ENCODE assay signal across 14 cellular contexts in the genomic region with DNA sequence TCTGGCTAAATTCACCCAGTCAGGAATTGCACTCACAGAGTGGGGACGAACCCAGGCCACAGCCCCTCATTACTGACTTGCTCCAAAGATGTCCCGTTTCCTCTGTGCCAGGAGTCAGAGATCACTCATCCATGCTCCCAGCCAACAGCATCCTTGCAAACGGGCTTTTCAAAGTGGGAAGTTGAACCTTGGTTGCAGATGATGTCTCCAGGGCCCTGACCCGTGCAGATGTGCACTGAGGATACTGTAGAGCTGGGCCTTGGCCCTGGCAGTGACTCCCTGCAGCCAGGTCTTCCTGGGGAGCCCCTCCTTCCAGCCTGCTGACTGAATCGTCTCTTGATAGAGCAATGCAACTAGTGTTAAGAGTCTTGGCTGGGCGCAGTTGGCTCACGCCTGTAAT. TPM values are rescaled to one million over a fixed set of nuclear protein-coding genes. Genes with fewer than 3 reads are reported as not detected.
DNase-seq lines count a peak whose midpoint lies in the region; ATAC-seq and TF ChIP-seq lines count a peak whose summit lies in the region.
"Had no signal": no experiment of that assay in that cellular context is flagged by ENCODE, and none has a peak within 500 bp of the region (broad histone marks: within the 10 kb centered on the region; RNA-seq: fewer than 3 reads in every experiment).

No MANE protein-coding gene starts in this region.

- TF ChIP-seq EP300 in stomach (IDR thresholded peaks at IDR 0.05), result no peak

- no peaks in the 10 kb centered on the region for H3K9me3 ChIP-seq in endodermal cell (ENCODE audit: control insufficient read depth, low read length)
- H3K9me3 ChIP-seq in stomach, result no peaks in the 10 kb centered on the region
- H3K9me3 ChIP-seq: right lobe of liver, thyroid gland had no signal

- peaks cover 8% of the 10 kb centered on the region for H3K27me3 Mint-ChIP-seq in activated CD4-positive, alpha-beta T cell treated with anti-CD3 and anti-CD28 coated beads, Interleukin-2, amount 10 ng/mL, durations not matched to agents 24 days and 14 days
- H3K27me3 Mint-ChIP-seq in activated CD4-positive, alpha-beta memory T cell treated with anti-CD3 and anti-CD28 coated beads, Interleukin-2, amount 10 ng/mL, durations not matched to agents 7 days and 5 days, result peaks cover 19% of the 10 kb centered on the region
- H3K27me3 Mint-ChIP-seq in endodermal cell (ENCODE audit: insufficient read depth), result no peaks in the 10 kb centered on the region

- H3K4me1 ChIP-seq in endodermal cell (ENCODE audit: control insufficient read depth, insufficient read depth, low read length) (no peaks in the 10 kb centered on the region), stomach (peaks cover under 1 to 32% (median 18%) of the 10 kb centered on the region in 4 donors)
- H3K4me1 ChIP-seq: right lobe of liver had no signal

- H3K27ac ChIP-seq in endodermal cell (ENCODE audit: low read depth, low read length), result no peak overlapping the region
- no peak overlapping the region for H3K27ac ChIP-seq in stomach
- H3K27ac ChIP-seq: foreskin keratinocyte, right lobe of liver, thyroid gland had no signal

- CTCF ChIA-PET in activated CD4-positive, alpha-beta memory T cell treated with anti-CD3 and anti-CD28 coated beads, Interleukin-2, amount 10 ng/mL, durations not matched to agents 7 days and 5 days (lab: Charles Lee), result interaction anchor here (0.6 to 2.2 kb wide), 2 partner anchors 97 to 818 kb away, joined by 3 to 8 read pairs; no protein-coding TSS in a partner anchor

- DNase-seq in activated CD4-positive, alpha-beta T cell treated with anti-CD3 and anti-CD28 coated beads, Interleukin-2, amount 10 ng/mL, durations not matched to agents 24 days and 14 days, result no peak
- DNase-seq in activated CD4-positive, alpha-beta T cell treated with anti-CD3 and anti-CD28 coated beads, Interleukin-2, amount 50 U/mL, for 48 hours, result no peak
- peak; percentile 15 for DNase-seq in activated CD4-positive, alpha-beta memory T cell treated with anti-CD3 and anti-CD28 coated beads, Interleukin-2, amount 10 ng/mL, durations not matched to agents 7 days and 5 days
- peak; percentile 34 for DNase-seq in endodermal cell
- DNase-seq in stomach, result peak; percentile 15
- no peak for DNase-seq in cerebellar nuclear complex (lab: John Stamatoyannopoulos, UW)
- no peak for DNase-seq in globus pallidus (ENCODE audit: low spot score)
- DNase-seq: foreskin keratinocyte, NCI-H187, NCI-H774 had no signal

- peak overlapping the region; percentile 51 for H3K27ac Mint-ChIP-seq in activated CD4-positive, alpha-beta T cell treated with anti-CD3 and anti-CD28 coated beads, Interleukin-2, amount 10 ng/mL, durations not matched to agents 24 days and 14 days
- no peak overlapping the region for H3K27ac Mint-ChIP-seq in activated CD4-positive, alpha-beta memory T cell treated with anti-CD3 and anti-CD28 coated beads, Interleukin-2, amount 10 ng/mL, durations not matched to agents 7 days and 5 days
- no peak overlapping the region for H3K27ac Mint-ChIP-seq in endodermal cell

- ATAC-seq in HG03108 (IDR thresholded peaks at IDR 0.05; ENCODE audit: unreplicated experiment), result no peak
- ATAC-seq: foreskin keratinocyte, right lobe of liver had no signal

- H3K27me3 ChIP-seq in endodermal cell (ENCODE audit: control insufficient read depth, insufficient read depth, low read length, poor library complexity, severe bottlenecking) (no peaks in the 10 kb centered on the region), stomach (no peaks in the 10 kb centered on the region)
- H3K27me3 ChIP-seq: dorsolateral prefrontal cortex, foreskin keratinocyte, right lobe of liver, thyroid gland had no signal

- no peaks in the 10 kb centered on the region for H3K9me3 Mint-ChIP-seq in activated CD4-positive, alpha-beta T cell treated with anti-CD3 and anti-CD28 coated beads, Interleukin-2, amount 10 ng/mL, durations not matched to agents 24 days and 14 days
- H3K9me3 Mint-ChIP-seq in activated CD4-positive, alpha-beta memory T cell treated with anti-CD3 and anti-CD28 coated beads, Interleukin-2, amount 10 ng/mL, durations not matched to agents 7 days and 5 days, result no peaks in the 10 kb centered on the region
- H3K9me3 Mint-ChIP-seq in endodermal cell, result no peaks in the 10 kb centered on the region

- WGBS in endodermal cell (ENCODE audit: insufficient coverage in 1 of 2, insufficient read length in 1 of 2), 2 experiments, result 94 to 100% methylated on average over 3 to 7 of the region's 7 CpGs
- 83 to 94% (median 87%) methylated on average over 7 of the region's 7 CpGs; no CpG with 5 or more reads in 1 of the 5 donors for WGBS in stomach, 5 donors

- no peak for TF ChIP-seq POLR2A in stomach (IDR thresholded peaks at IDR 0.05)

- H3K36me3 Mint-ChIP-seq in activated CD4-positive, alpha-beta T cell treated with anti-CD3 and anti-CD28 coated beads, Interleukin-2, amount 10 ng/mL, durations not matched to agents 24 days and 14 days (ENCODE audit: low read depth), result peaks cover 51% of the 10 kb centered on the region
- H3K36me3 Mint-ChIP-seq in activated CD4-positive, alpha-beta memory T cell treated with anti-CD3 and anti-CD28 coated beads, Interleukin-2, amount 10 ng/mL, durations not matched to agents 7 days and 5 days (ENCODE audit: low read depth), result peaks cover 31% of the 10 kb centered on the region
- peaks cover 16% of the 10 kb centered on the region for H3K36me3 Mint-ChIP-seq in endodermal cell (ENCODE audit: low read depth)

- no peak for TF ChIP-seq CTCF in endodermal cell (conservative IDR thresholded peaks at IDR 0.05)
- no peak for TF ChIP-seq CTCF in stomach (IDR thresholded peaks at IDR 0.05)

- H3K36me3 ChIP-seq in endodermal cell (ENCODE audit: control insufficient read depth, insufficient read depth, low read length) (peaks cover 37% of the 10 kb centered on the region), stomach (peaks cover 14 to 82% (median 69%) of the 10 kb centered on the region in 4 donors)

- H3K4me3 Mint-ChIP-seq in activated CD4-positive, alpha-beta T cell treated with anti-CD3 and anti-CD28 coated beads, Interleukin-2, amount 10 ng/mL, durations not matched to agents 24 days and 14 days, result peak overlapping the region; percentile 42
- no peak overlapping the region for H3K4me3 Mint-ChIP-seq in activated CD4-positive, alpha-beta memory T cell treated with anti-CD3 and anti-CD28 coated beads, Interleukin-2, amount 10 ng/mL, durations not matched to agents 7 days and 5 days
- no peak overlapping the region for H3K4me3 Mint-ChIP-seq in endodermal cell

- intact Hi-C loops in activated CD4-positive, alpha-beta T cell treated with anti-CD3 and anti-CD28 coated beads, Interleukin-2, amount 10 ng/mL, durations not matched to agents 24 days and 14 days (cut with micrococcal nuclease), result no loop called here
- intact Hi-C loops in stomach (cut with DNase I; ENCODE audit: low total_unique reads), result loop anchor here (5.0 kb wide), 2 partner anchors 34 to 94 kb away; no protein-coding TSS in a partner anchor

- no peak overlapping the region for H3K4me3 ChIP-seq in endodermal cell (ENCODE audit: low read length)
- H3K4me3 ChIP-seq in stomach, result no peak overlapping the region
- H3K4me3 ChIP-seq: dorsolateral prefrontal cortex, right lobe of liver, thyroid gland had no signal

- H3K9ac ChIP-seq in endodermal cell (ENCODE audit: extremely low read depth, low read length, poor library complexity, severe bottlenecking), result no peak overlapping the region

- POLR2A ChIA-PET in activated CD4-positive, alpha-beta memory T cell treated with anti-CD3 and anti-CD28 coated beads, Interleukin-2, amount 10 ng/mL, durations not matched to agents 7 days and 5 days (lab: Charles Lee), result interaction anchor here (1.3 to 2.5 kb wide), 3 partner anchors 10 to 26 kb away, joined by 3 to 8 read pairs (median 6); partner anchors contain the start of gene TCF7

- H3K4me1 Mint-ChIP-seq in activated CD4-positive, alpha-beta T cell treated with anti-CD3 and anti-CD28 coated beads, Interleukin-2, amount 10 ng/mL, durations not matched to agents 24 days and 14 days, result peaks cover 76% of the 10 kb centered on the region
- H3K4me1 Mint-ChIP-seq in activated CD4-positive, alpha-beta memory T cell treated with anti-CD3 and anti-CD28 coated beads, Interleukin-2, amount 10 ng/mL, durations not matched to agents 7 days and 5 days, result peaks cover 58% of the 10 kb centered on the region
- H3K4me1 Mint-ChIP-seq in endodermal cell, result peaks cover 5% of the 10 kb centered on the region

RNA-seq across cellular contexts. Expression of gene TCF7, which starts 22.3 kb away (rescaled TPM):
- total RNA-seq in activated CD4-positive, alpha-beta T cell treated with anti-CD3 and anti-CD28 coated beads, Interleukin-2, amount 10 ng/mL, durations not matched to agents 24 days and 14 days, result 112 and 113 TPM in 2 replicates
- 10 to 100 TPM; 19.2 to 21.9 TPM for total RNA-seq in activated CD4-positive, alpha-beta memory T cell treated with anti-CD3 and anti-CD28 coated beads, Interleukin-2, amount 10 ng/mL, durations not matched to agents 7 days and 5 days
- total RNA-seq in endodermal cell, result 10 to 100 TPM; 14.9 to 19.4 TPM
- polyA plus RNA-seq in endodermal cell (2013, experiment 1 of 2), result 9.0 TPM
- 8.9 TPM for polyA plus RNA-seq in endodermal cell (2013, experiment 2 of 2)
- 10 to 100 TPM in 1 of 5 donors, 1 to 10 TPM in 3, not detected in 1; 4.6 to 13.3 (median 7.6) TPM for total RNA-seq in stomach
- polyA plus RNA-seq in stomach, result 1 to 10 TPM; 3.7 to 8.0 (median 5.0) TPM

RNA-seq across cellular contexts. Expression of gene SKP1, which starts 40.0 kb away (rescaled TPM):
- total RNA-seq in activated CD4-positive, alpha-beta T cell treated with anti-CD3 and anti-CD28 coated beads, Interleukin-2, amount 10 ng/mL, durations not matched to agents 24 days and 14 days, result 266 and 289 TPM in 2 replicates
- total RNA-seq in activated CD4-positive, alpha-beta memory T cell treated with anti-CD3 and anti-CD28 coated beads, Interleukin-2, amount 10 ng/mL, durations not matched to agents 7 days and 5 days, result 100 to 1,000 TPM; 197 to 205 TPM
- total RNA-seq in endodermal cell (100 to 1,000 TPM; 357 to 427 TPM), stomach (100 to 1,000 TPM in 3 of 5 donors, 10 to 100 TPM in 2; 18.1 to 163 (median 126) TPM)
- 626 TPM for polyA plus RNA-seq in endodermal cell (2013, experiment 1 of 2)
- 605 TPM for polyA plus RNA-seq in endodermal cell (2013, experiment 2 of 2)
- 100 to 1,000 TPM; 233 to 590 (median 480) TPM for polyA plus RNA-seq in stomach

Comparison
In these comparisons a context has a peak if more than half of its experiments do, and no peak if none do; other contexts are left out.
1. DNase-seq: peak in activated CD4-positive, alpha-beta memory T cell treated with anti-CD3 and anti-CD28 coated beads, Interleukin-2, amount 10 ng/mL, durations not matched to agents 7 days and 5 days (single experiment), endodermal cell (single experiment) and stomach (single experiment); none in activated CD4-positive, alpha-beta T cell treated with anti-CD3 and anti-CD28 coated beads, Interleukin-2, amount 10 ng/mL, durations not matched to agents 24 days and 14 days (single experiment), activated CD4-positive, alpha-beta T cell treated with anti-CD3 and anti-CD28 coated beads, Interleukin-2, amount 50 U/mL, for 48 hours (0 of 2), cerebellar nuclear complex (0 of 2) and globus pallidus (single experiment).